Comparison of ENCODE assay signal across 18 cellular contexts in the genomic region with DNA sequence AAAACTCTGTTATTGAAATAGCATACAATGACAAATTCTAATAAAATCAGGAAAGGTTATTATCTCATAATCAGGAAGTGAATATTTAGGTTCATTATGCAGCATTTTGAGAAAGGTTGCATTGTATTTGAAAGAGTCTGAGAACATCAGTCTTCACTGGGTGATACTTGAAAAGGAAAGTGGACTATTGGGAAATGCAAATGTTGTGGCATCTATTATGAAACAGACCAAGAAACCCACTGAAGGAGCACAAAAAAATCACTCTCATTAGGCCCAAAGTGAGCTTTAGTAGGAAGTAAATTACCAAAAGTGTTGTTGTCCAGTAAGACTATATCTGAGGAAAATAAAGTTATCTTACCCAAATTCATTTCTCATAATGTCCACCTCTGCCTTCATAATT.
A peak's percentile ranks its signal among the peaks of the same experiment; 100 is the strongest.
DNase-seq lines count a peak whose midpoint lies in the region; ATAC-seq, FAIRE-seq and TF ChIP-seq lines count a peak whose summit lies in the region.
"Had no signal": no experiment of that assay in that cellular context is flagged by ENCODE, and none has a peak within 500 bp of the region (broad histone marks: within the 10 kb centered on the region; RNA-seq: fewer than 3 reads in every experiment).

No MANE protein-coding gene starts in this region.

- TF ChIP-seq EP300 in HepG2 (IDR thresholded peaks at IDR 0.05; ENCODE audit: low read depth in 2 of 2, low read length in 2 of 2): no peak
- TF ChIP-seq EP300 in HepG2 (CRISPR knock-in tag; IDR thresholded peaks at IDR 0.05; ENCODE audit: borderline replicate concordance): no peak

- H3K27me3 ChIP-seq in HepG2 (ENCODE audit: control insufficient read depth in 1 of 2, insufficient read depth in 2 of 2, low read length in 2 of 2): no peaks in the 10 kb centered on the region
- H3K27me3 ChIP-seq: breast epithelium, gastrocnemius medialis, neutrophil had no signal

- TF ChIP-seq CTCF in HepG2 (CRISPR knock-in tag; IDR thresholded peaks at IDR 0.05) (no peak), nephron progenitor cell (IDR thresholded peaks at IDR 0.05) (no peak)

- H3K4me3 ChIP-seq in HepG2 (replicated peaks in 1 of 3; ENCODE audit: insufficient read depth in 1 of 3, low read depth in 2 of 3, low read length in 3 of 3): no peak overlapping the region
- H3K4me3 ChIP-seq: breast epithelium, gastrocnemius medialis had no signal

- intact Hi-C loops in HepG2 (cut with micrococcal nuclease; ENCODE audit: unreplicated experiment): no loop called here

- H3K4me1 ChIP-seq in HepG2 (ENCODE audit: insufficient read depth, low read length): no peaks in the 10 kb centered on the region
- H3K4me1 ChIP-seq: breast epithelium, gastrocnemius medialis had no signal

- no peak overlapping the region for H3K27ac ChIP-seq in HepG2 (ENCODE audit: extremely low read length, insufficient read depth, low read length)
- H3K27ac ChIP-seq: breast epithelium, gastrocnemius medialis, neutrophil had no signal

- POLR2A ChIA-PET in HepG2 (lab: Yijun Ruan, JAX): no interaction called here

- H3K27ac Mint-ChIP-seq in nephron progenitor cell: no peak overlapping the region
- H3K27ac Mint-ChIP-seq: activated naive CD4-positive, alpha-beta T cell treated with anti-CD3 and anti-CD28 coated beads, Interleukin-2, amount 10 ng/mL, durations not matched to agents 7 days and 5 days had no signal

- H3K4me1 Mint-ChIP-seq in nephron progenitor cell: peaks cover 24% of the 10 kb centered on the region
- H3K4me1 Mint-ChIP-seq: activated naive CD4-positive, alpha-beta T cell treated with anti-CD3 and anti-CD28 coated beads, Interleukin-2, amount 10 ng/mL, durations not matched to agents 7 days and 5 days had no signal

- no peak overlapping the region for H2AFZ ChIP-seq in HepG2 (ENCODE audit: low read length)

- H3K9me3 ChIP-seq in HepG2 (ENCODE audit: low read length): no peaks in the 10 kb centered on the region
- H3K9me3 ChIP-seq: breast epithelium, gastrocnemius medialis, neutrophil had no signal

- no peaks in the 10 kb centered on the region for H3K36me3 Mint-ChIP-seq in nephron progenitor cell (ENCODE audit: low read depth)
- H3K36me3 Mint-ChIP-seq: activated naive CD4-positive, alpha-beta T cell treated with anti-CD3 and anti-CD28 coated beads, Interleukin-2, amount 10 ng/mL, durations not matched to agents 7 days and 5 days had no signal

- in situ Hi-C loops in HepG2 (cut with HindIII; ENCODE audit: extremely low pct_ligation_motif_present, low pct_unique_long_range_greater_than_20kb): no loop called here

- ATAC-seq in GM18511 (IDR thresholded peaks at IDR 0.05; ENCODE audit: unreplicated experiment) (peak; percentile 72), GM21515 (IDR thresholded peaks at IDR 0.05; ENCODE audit: unreplicated experiment) (peak; percentile 74), HG03060 (IDR thresholded peaks at IDR 0.05; ENCODE audit: low read depth, unreplicated experiment) (peak; percentile 82), HepG2 (no peak), GM18873 (IDR thresholded peaks at IDR 0.05; ENCODE audit: low FRiP score, unreplicated experiment) (no peak)
- ATAC-seq: gastrocnemius medialis had no signal

- no TSS peak for BruUV-seq in HepG2 (replicated peaks; lab: Mats Ljungman, UMichigan)

- DNase-seq in NOMO-1 treated with dmso at 0.1 percent for 144 hours (lab: John Stamatoyannopoulos, UW; ENCODE audit: unreplicated experiment) (peak; percentile 30), HepG2 (ENCODE audit: low spot score) (no peak), GM03348 (ENCODE audit: low spot score) (no peak), nephron progenitor cell (no peak)
- DNase-seq: activated naive CD4-positive, alpha-beta T cell treated with anti-CD3 and anti-CD28 coated beads, Interleukin-2, amount 10 ng/mL, durations not matched to agents 7 days and 5 days; C1 segment of cervical spinal cord; gastrocnemius medialis; KG1; mesenchymal stem cell; NCI-H187 treated with DMSO at 0.1 percent for 48 hours; SIG-M5; small intestine had no signal

- H3K4me3 Mint-ChIP-seq in nephron progenitor cell: no peak overlapping the region
- H3K4me3 Mint-ChIP-seq: activated naive CD4-positive, alpha-beta T cell treated with anti-CD3 and anti-CD28 coated beads, Interleukin-2, amount 10 ng/mL, durations not matched to agents 7 days and 5 days had no signal

- H4K20me1 ChIP-seq in HepG2 (ENCODE audit: insufficient read depth, low read length): no peaks in the 10 kb centered on the region

- CTCF ChIA-PET in HepG2 (lab: Yijun Ruan, JAX; ENCODE audit: low intra/inter-chr PET ratio, low total read pairs): no interaction called here

- no peak for TF ChIP-seq RAD21 in HepG2 (CRISPR knock-in tag; IDR thresholded peaks at IDR 0.05)

- TF ChIP-seq POLR2A in HepG2 (IDR thresholded peaks at IDR 0.05; ENCODE audit: insufficient read depth in 1 of 2, low read depth in 2 of 2, low read length in 2 of 2): no peak

- no peak overlapping the region for H3K9ac ChIP-seq in HepG2 (ENCODE audit: insufficient read depth, low read depth, low read length)

- no peaks in the 10 kb centered on the region for H3K79me2 ChIP-seq in HepG2 (ENCODE audit: insufficient read depth, low read length)

- no peaks in the 10 kb centered on the region for H3K27me3 Mint-ChIP-seq in nephron progenitor cell (ENCODE audit: low read depth, poor library complexity)
- H3K27me3 Mint-ChIP-seq: activated naive CD4-positive, alpha-beta T cell treated with anti-CD3 and anti-CD28 coated beads, Interleukin-2, amount 10 ng/mL, durations not matched to agents 7 days and 5 days had no signal

- H3K36me3 ChIP-seq in HepG2 (replicated peaks in 1 of 2; ENCODE audit: control insufficient read depth in 1 of 2, insufficient read depth in 2 of 2, low read length in 2 of 2): no peaks in the 10 kb centered on the region
- H3K36me3 ChIP-seq: breast epithelium, gastrocnemius medialis, neutrophil had no signal

- peaks cover 8% of the 10 kb centered on the region for H3K9me3 Mint-ChIP-seq in nephron progenitor cell
- H3K9me3 Mint-ChIP-seq: activated naive CD4-positive, alpha-beta T cell treated with anti-CD3 and anti-CD28 coated beads, Interleukin-2, amount 10 ng/mL, durations not matched to agents 7 days and 5 days had no signal

- no peak overlapping the region for H3K4me2 ChIP-seq in HepG2 (ENCODE audit: low read depth, low read length)

- no peak for FAIRE-seq in HepG2 (lab: Jason Lieb, UNC)
- FAIRE-seq: small intestine had no signal

TF ChIP-seq in HepG2, 621 proteins besides CTCF, POLR2A, EP300 and RAD21:
- TF ChIP-seq SMAD9 (CRISPR knock-in tag; IDR thresholded peaks at IDR 0.05) (no peak), SNAI1 (CRISPR knock-in tag; IDR thresholded peaks at IDR 0.05; ENCODE audit: borderline replicate concordance) (no peak), ZNF674 (CRISPR knock-in tag; IDR thresholded peaks at IDR 0.05; ENCODE audit: low read depth) (no peak), ATF7-NPFF (CRISPR knock-in tag; IDR thresholded peaks at IDR 0.05; ENCODE audit: low read depth) (no peak), ZNF34 (CRISPR knock-in tag; IDR thresholded peaks at IDR 0.05; ENCODE audit: borderline replicate concordance) (no peak), FOXJ3 (CRISPR knock-in tag; IDR thresholded peaks at IDR 0.05; ENCODE audit: borderline replicate concordance) (no peak), TSC22D2 (CRISPR knock-in tag; IDR thresholded peaks at IDR 0.05; ENCODE audit: borderline replicate concordance) (no peak), NFIC (IDR thresholded peaks at IDR 0.05; ENCODE audit: low read length) (no peak), RFX3 (CRISPR knock-in tag; IDR thresholded peaks at IDR 0.05) (no peak)
- TF ChIP-seq, protein P1, sequence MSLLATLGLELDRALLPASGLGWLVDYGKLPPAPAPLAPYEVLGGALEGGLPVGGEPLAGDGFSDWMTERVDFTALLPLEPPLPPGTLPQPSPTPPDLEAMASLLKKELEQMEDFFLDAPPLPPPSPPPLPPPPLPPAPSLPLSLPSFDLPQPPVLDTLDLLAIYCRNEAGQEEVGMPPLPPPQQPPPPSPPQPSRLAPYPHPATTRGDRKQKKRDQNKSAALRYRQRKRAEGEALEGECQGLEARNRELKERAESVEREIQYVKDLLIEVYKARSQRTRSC (CRISPR knock-in tag; IDR thresholded peaks at IDR 0.05; ENCODE audit: low read depth): no peak
- TF ChIP-seq, protein P2, sequence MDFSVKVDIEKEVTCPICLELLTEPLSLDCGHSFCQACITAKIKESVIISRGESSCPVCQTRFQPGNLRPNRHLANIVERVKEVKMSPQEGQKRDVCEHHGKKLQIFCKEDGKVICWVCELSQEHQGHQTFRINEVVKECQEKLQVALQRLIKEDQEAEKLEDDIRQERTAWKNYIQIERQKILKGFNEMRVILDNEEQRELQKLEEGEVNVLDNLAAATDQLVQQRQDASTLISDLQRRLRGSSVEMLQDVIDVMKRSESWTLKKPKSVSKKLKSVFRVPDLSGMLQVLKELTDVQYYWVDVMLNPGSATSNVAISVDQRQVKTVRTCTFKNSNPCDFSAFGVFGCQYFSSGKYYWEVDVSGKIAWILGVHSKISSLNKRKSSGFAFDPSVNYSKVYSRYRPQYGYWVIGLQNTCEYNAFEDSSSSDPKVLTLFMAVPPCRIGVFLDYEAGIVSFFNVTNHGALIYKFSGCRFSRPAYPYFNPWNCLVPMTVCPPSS (IDR thresholded peaks at IDR 0.05): no peak
- TF ChIP-seq, protein P3, sequence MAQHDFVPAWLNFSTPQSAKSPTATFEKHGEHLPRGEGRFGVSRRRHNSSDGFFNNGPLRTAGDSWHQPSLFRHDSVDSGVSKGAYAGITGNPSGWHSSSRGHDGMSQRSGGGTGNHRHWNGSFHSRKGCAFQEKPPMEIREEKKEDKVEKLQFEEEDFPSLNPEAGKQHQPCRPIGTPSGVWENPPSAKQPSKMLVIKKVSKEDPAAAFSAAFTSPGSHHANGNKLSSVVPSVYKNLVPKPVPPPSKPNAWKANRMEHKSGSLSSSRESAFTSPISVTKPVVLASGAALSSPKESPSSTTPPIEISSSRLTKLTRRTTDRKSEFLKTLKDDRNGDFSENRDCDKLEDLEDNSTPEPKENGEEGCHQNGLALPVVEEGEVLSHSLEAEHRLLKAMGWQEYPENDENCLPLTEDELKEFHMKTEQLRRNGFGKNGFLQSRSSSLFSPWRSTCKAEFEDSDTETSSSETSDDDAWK (CRISPR knock-in tag; IDR thresholded peaks at IDR 0.05): no peak
- TF ChIP-seq, protein P4, sequence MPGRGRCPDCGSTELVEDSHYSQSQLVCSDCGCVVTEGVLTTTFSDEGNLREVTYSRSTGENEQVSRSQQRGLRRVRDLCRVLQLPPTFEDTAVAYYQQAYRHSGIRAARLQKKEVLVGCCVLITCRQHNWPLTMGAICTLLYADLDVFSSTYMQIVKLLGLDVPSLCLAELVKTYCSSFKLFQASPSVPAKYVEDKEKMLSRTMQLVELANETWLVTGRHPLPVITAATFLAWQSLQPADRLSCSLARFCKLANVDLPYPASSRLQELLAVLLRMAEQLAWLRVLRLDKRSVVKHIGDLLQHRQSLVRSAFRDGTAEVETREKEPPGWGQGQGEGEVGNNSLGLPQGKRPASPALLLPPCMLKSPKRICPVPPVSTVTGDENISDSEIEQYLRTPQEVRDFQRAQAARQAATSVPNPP (CRISPR knock-in tag; IDR thresholded peaks at IDR 0.05): no peak

Comparison
In these comparisons a context has a peak if more than half of its experiments do, and no peak if none do; other contexts are left out.
1. ATAC-seq: peak in GM18511 (single experiment), GM21515 (single experiment) and HG03060 (single experiment); none in HepG2 (single experiment) and GM18873 (single experiment).